8 cellular contexts compared by ENCODE assay signal in genomic region chr17:16812126-16812525, GRCh38.
DNase-seq lines count a peak whose midpoint lies in the region; TF ChIP-seq lines count a peak whose summit lies in the region.
"Not testable (repeated sequence)": the region's sequence is repeated elsewhere in the genome, so short reads cannot be mapped to it uniquely, and the experiment has no call there.

No MANE protein-coding gene starts in this region.

- not testable (repeated sequence) for H3F3A ChIP-seq in PC-9 (ENCODE audit: insufficient read depth, low read depth)

- H3K4me1 Mint-ChIP-seq in activated CD4-positive, alpha-beta memory T cell treated with anti-CD3 and anti-CD28 coated beads, Interleukin-2, amount 10 ng/mL, durations not matched to agents 7 days and 5 days; type B pancreatic cell (ENCODE audit: unreplicated experiment): not testable (repeated sequence)

- not testable (repeated sequence) for H3K27ac Mint-ChIP-seq in activated CD4-positive, alpha-beta memory T cell treated with anti-CD3 and anti-CD28 coated beads, Interleukin-2, amount 10 ng/mL, durations not matched to agents 7 days and 5 days; type B pancreatic cell

- not testable (repeated sequence) for H3K9me2 ChIP-seq in PC-9 (ENCODE audit: insufficient read depth)

- not testable (repeated sequence) for H3K4me1 ChIP-seq in PC-9 (replicated peaks; ENCODE audit: insufficient read depth)

- H3K4me3 ChIP-seq in PC-9; cardiac fibroblast (replicated peaks in 1 of 2; ENCODE audit: low read depth in 2 of 2, low read length in 2 of 2); foreskin fibroblast (ENCODE audit: low read depth in 1 of 2, low read length in 2 of 2): not testable (repeated sequence)

- POLR2A ChIA-PET in PC-9 (lab: Charles Lee; ENCODE audit: unreplicated experiment); activated CD4-positive, alpha-beta memory T cell treated with anti-CD3 and anti-CD28 coated beads, Interleukin-2, amount 10 ng/mL, durations not matched to agents 7 days and 5 days (lab: Charles Lee): not testable (repeated sequence)

- H3K27me3 Mint-ChIP-seq in activated CD4-positive, alpha-beta memory T cell treated with anti-CD3 and anti-CD28 coated beads, Interleukin-2, amount 10 ng/mL, durations not matched to agents 7 days and 5 days: not testable (repeated sequence)
- H3K27me3 Mint-ChIP-seq in type B pancreatic cell: peaks cover 23% of the 10 kb centered on the region

- H3K9me3 Mint-ChIP-seq in activated CD4-positive, alpha-beta memory T cell treated with anti-CD3 and anti-CD28 coated beads, Interleukin-2, amount 10 ng/mL, durations not matched to agents 7 days and 5 days; type B pancreatic cell: not testable (repeated sequence)

- not testable (repeated sequence) for H3K36me3 Mint-ChIP-seq in activated CD4-positive, alpha-beta memory T cell treated with anti-CD3 and anti-CD28 coated beads, Interleukin-2, amount 10 ng/mL, durations not matched to agents 7 days and 5 days (ENCODE audit: low read depth); type B pancreatic cell

- intact Hi-C loops in PC-9 (cut with micrococcal nuclease; ENCODE audit: unreplicated experiment): not testable (repeated sequence)

- DNase-seq in EL (peak; percentile 24), LHCN-M2 (ENCODE audit: low read depth) (peak; percentile 15), PC-9 (peak; percentile 37 to 55), cardiac fibroblast (ENCODE audit: low read depth in 2 of 2) (peak; percentile 28 to 63), foreskin fibroblast (peak; percentile 6 to 58), myocyte (ENCODE audit: low read depth) (peak; percentile 54), type B pancreatic cell (ENCODE audit: extremely low spot score, unreplicated experiment) (peak; percentile 67)
- DNase-seq in activated CD4-positive, alpha-beta memory T cell treated with anti-CD3 and anti-CD28 coated beads, Interleukin-2, amount 10 ng/mL, durations not matched to agents 7 days and 5 days: peak; percentile 33

- CTCF ChIA-PET in PC-9 (lab: Charles Lee); activated CD4-positive, alpha-beta memory T cell treated with anti-CD3 and anti-CD28 coated beads, Interleukin-2, amount 10 ng/mL, durations not matched to agents 7 days and 5 days (lab: Charles Lee): not testable (repeated sequence)

- not testable (repeated sequence) for H2AFZ ChIP-seq in PC-9

- BruUV-seq in PC-9 (replicated peaks; lab: Mats Ljungman, UMichigan): not testable (repeated sequence)

- H3K36me3 ChIP-seq in PC-9 (ENCODE audit: low read depth): not testable (repeated sequence)

- H3K79me2 ChIP-seq in PC-9 (ENCODE audit: low read depth): not testable (repeated sequence)

- not testable (repeated sequence) for H3K27ac ChIP-seq in PC-9

- H3K9me3 ChIP-seq in PC-9 (ENCODE audit: insufficient read depth, low read depth): not testable (repeated sequence)

- not testable (repeated sequence) for H3K27me3 ChIP-seq in PC-9 (ENCODE audit: insufficient read depth, low read depth)

- not testable (repeated sequence) for TF ChIP-seq CTCF in PC-9 (conservative IDR thresholded peaks at IDR 0.05); cardiac fibroblast (IDR thresholded peaks at IDR 0.05; ENCODE audit: low read depth, low read length); foreskin fibroblast (IDR thresholded peaks at IDR 0.05; ENCODE audit: low read depth, low read length); type B pancreatic cell (conservative IDR thresholded peaks at IDR 0.05)

- H4K20me1 ChIP-seq in PC-9 (ENCODE audit: insufficient read depth): not testable (repeated sequence)

- not testable (repeated sequence) for H3K4me2 ChIP-seq in PC-9

- not testable (repeated sequence) for H3K4me3 Mint-ChIP-seq in activated CD4-positive, alpha-beta memory T cell treated with anti-CD3 and anti-CD28 coated beads, Interleukin-2, amount 10 ng/mL, durations not matched to agents 7 days and 5 days; type B pancreatic cell

Comparison
In these comparisons a context has a peak if more than half of its experiments do, and no peak if none do; other contexts are left out.
1. DNase-seq: peak in every context shown above with its lines; median percentile 67 in type B pancreatic cell; 54 in myocyte; 46 in PC-9; 46 in cardiac fibroblast; 33 in activated CD4-positive, alpha-beta memory T cell treated with anti-CD3 and anti-CD28 coated beads, Interleukin-2, amount 10 ng/mL, durations not matched to agents 7 days and 5 days; 32 in foreskin fibroblast; 24 in EL; 15 in LHCN-M2.